ENCODE assay signal across 8 cellular contexts in the genomic region with DNA sequence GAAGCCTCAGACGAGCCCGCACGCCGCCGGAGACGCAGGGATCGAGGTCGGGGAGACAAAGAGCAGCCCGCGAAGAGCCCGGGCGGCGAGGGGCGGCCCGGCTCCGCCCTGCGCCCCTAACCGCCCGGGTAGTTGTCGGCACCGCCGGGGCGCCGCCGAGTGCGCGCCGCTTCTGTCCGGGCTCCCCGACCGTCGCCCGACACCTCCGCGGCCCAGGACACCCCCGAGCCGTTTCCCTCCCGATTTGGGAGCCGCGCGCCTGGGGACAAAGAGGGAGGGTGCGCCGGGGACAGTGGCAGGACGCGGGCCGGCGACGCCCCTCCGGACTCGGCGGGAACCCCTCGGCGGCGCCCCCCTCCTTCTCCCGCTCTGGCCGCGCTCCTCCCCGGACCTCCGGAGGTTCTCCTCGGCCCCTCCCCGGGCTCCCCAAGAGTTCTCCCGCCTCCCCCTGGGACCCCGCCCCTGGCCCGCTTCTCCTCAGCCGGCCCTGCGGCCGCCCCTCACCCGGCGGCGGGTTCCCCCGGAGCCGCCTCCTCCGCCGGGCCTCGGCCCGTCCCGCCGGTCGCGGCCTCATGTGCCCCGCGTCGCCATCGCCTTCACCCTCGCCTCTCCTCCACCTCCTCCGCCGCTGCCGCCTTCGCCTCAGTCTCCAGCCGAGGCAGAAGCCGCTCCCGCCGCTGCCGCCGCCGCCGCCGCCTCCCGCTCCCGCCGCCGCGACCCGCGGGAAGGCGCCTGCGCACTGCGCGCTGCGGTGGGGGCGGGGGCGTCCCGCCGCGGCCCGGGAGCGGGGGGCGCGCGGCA. TPM values are rescaled to one million over a fixed set of nuclear protein-coding genes. Genes with fewer than 3 reads are reported as not detected.
DNase-seq lines count a peak whose midpoint lies in the region; ATAC-seq and TF ChIP-seq lines count a peak whose summit lies in the region.

TSS of gene GJC1 (minus strand) at position 730 of the 801 bp plus-strand sequence. CDS start 24,470 bp downstream, outside the sequence.

- H3K4me3 ChIP-seq in RWPE2 (ENCODE audit: severe bottlenecking), result peak within 1 kb of the TSS; percentile 89

- H3K27me3 ChIP-seq in RWPE2 (ENCODE audit: insufficient read depth, poor library complexity, severe bottlenecking), result no peaks in the 10 kb centered on the region

- peak within 1 kb of the TSS; percentile 61 for H3K27ac ChIP-seq in RWPE2 (ENCODE audit: poor library complexity, severe bottlenecking)

- no peaks in the 10 kb centered on the region for H3K9me3 ChIP-seq in RWPE2 (ENCODE audit: severe bottlenecking)

- ATAC-seq in RWPE2 (ENCODE audit: low read depth), result peak; percentile 54
- ATAC-seq in left lobe of liver, result peak; percentile 57
- ATAC-seq in stimulated activated naive CD8-positive, alpha-beta T cell treated with anti-CD3 and anti-CD28 coated beads, Interleukin-15, Interleukin-2, amounts not matched to agents 100 U/mL and 50 U/mL, for 24 hours, result peak; percentile 67
- no peak for ATAC-seq in GM18868 (IDR thresholded peaks at IDR 0.05; ENCODE audit: unreplicated experiment)
- ATAC-seq in GM18909 (IDR thresholded peaks at IDR 0.05; ENCODE audit: poor library complexity, unreplicated experiment), result no peak

- peak; percentile 66 for DNase-seq in activated effector memory CD4-positive, alpha-beta T cell treated with anti-CD3 and anti-CD28 coated beads, Interleukin-2, amount 50 U/mL, for 16 hours
- no peak for DNase-seq in activated effector memory CD4-positive, alpha-beta T cell treated with Interleukin-2 at 50 U/mL for 16 hours
- no peak for DNase-seq in RWPE2 (ENCODE audit: low spot score)
- DNase-seq in cerebellum (ENCODE audit: low spot score), result peak; percentile 63
- DNase-seq in left lobe of liver (ENCODE audit: low spot score), result no peak
- DNase-seq in stimulated activated naive CD8-positive, alpha-beta T cell treated with anti-CD3 and anti-CD28 coated beads, Interleukin-15, Interleukin-2, amounts not matched to agents 100 U/mL and 50 U/mL, for 24 hours, result peak; percentile 44

- peaks cover 13% of the 10 kb centered on the region for H3K4me1 ChIP-seq in RWPE2 (ENCODE audit: insufficient read depth, poor library complexity, severe bottlenecking)

- H3K36me3 ChIP-seq in RWPE2 (ENCODE audit: low read depth), result no peaks in the 10 kb centered on the region

- no peak for TF ChIP-seq CTCF in RWPE2 (IDR thresholded peaks at IDR 0.05; ENCODE audit: poor library complexity, severe bottlenecking)

RNA-seq across cellular contexts. Expression of gene GJC1, which starts in this region (rescaled TPM):
- total RNA-seq in cerebellum (32.5 TPM), left lobe of liver (0.53 TPM)

Comparison
In these comparisons a context has a peak if more than half of its experiments do, and no peak if none do; other contexts are left out.
1. RNA of gene GJC1 (total RNA-seq): 32.5 TPM in cerebellum (single experiment); 0.53 TPM in left lobe of liver (single experiment); every median in the first group is over 10 times any median in the second.
2. DNase-seq: peak in activated effector memory CD4-positive, alpha-beta T cell treated with anti-CD3 and anti-CD28 coated beads, Interleukin-2, amount 50 U/mL, for 16 hours (single experiment), cerebellum (single experiment) and stimulated activated naive CD8-positive, alpha-beta T cell treated with anti-CD3 and anti-CD28 coated beads, Interleukin-15, Interleukin-2, amounts not matched to agents 100 U/mL and 50 U/mL, for 24 hours (single experiment); none in activated effector memory CD4-positive, alpha-beta T cell treated with Interleukin-2 at 50 U/mL for 16 hours (single experiment), RWPE2 (single experiment) and left lobe of liver (single experiment).
3. Peak in ATAC-seq in left lobe of liver; RNA of the gene not detected or under 1 TPM.
4. ATAC-seq: peak in RWPE2 (single experiment) and stimulated activated naive CD8-positive, alpha-beta T cell treated with anti-CD3 and anti-CD28 coated beads, Interleukin-15, Interleukin-2, amounts not matched to agents 100 U/mL and 50 U/mL, for 24 hours (single experiment); none in GM18868 (single experiment) and GM18909 (single experiment).